10 cellular contexts compared by ENCODE assay signal in the genomic region with DNA sequence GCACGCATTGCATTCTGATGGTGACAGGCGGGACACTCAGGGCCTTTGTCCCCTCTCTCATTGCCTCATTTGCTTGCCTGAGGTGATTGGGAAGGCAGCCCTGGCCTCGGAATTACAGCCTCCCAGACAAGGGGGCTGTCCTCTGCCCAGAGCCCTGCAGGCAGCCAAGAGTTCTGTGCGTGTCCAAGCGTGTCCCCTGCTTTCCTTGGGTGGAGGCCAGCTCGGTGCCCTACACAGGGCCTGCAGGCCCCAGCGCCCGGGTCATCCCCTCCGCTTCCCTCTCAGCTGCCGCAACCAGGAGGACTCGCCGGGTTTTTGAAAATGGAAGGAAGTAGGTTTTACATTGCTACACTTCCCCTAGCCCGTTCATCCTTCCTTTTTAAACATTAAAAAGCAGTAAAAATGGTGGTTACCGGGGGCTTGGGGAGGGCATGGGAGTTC. TPM values are rescaled to one million over a fixed set of nuclear protein-coding genes. Genes with fewer than 3 reads are reported as not detected.
DNase-seq lines count a peak whose midpoint lies in the region; ATAC-seq and TF ChIP-seq lines count a peak whose summit lies in the region.
"Had no signal": no experiment of that assay in that cellular context is flagged by ENCODE, and none has a peak within 500 bp of the region (broad histone marks: within the 10 kb centered on the region; RNA-seq: fewer than 3 reads in every experiment).

No MANE protein-coding gene starts in this region.

- no peaks in the 10 kb centered on the region for H3K9me3 ChIP-seq in adrenal gland (replicated peaks in 1 of 3)
- no peaks in the 10 kb centered on the region for H3K9me3 ChIP-seq in left ventricle myocardium inferior (replicated peaks)
- H3K9me3 ChIP-seq: HAP-1 had no signal

- H3K36me3 Mint-ChIP-seq in IgD-negative memory B cell (peaks cover 1% of the 10 kb centered on the region), WTC11 (no peaks in the 10 kb centered on the region)
- H3K36me3 Mint-ChIP-seq in activated naive CD4-positive, alpha-beta T cell treated with anti-CD3 and anti-CD28 coated beads, Interleukin-2, amount 50 U/mL, for 72 hours = no peaks in the 10 kb centered on the region
- H3K36me3 Mint-ChIP-seq: type B pancreatic cell had no signal

- DNase-seq in adrenal gland (peak in 5 of 7 donors; percentile 46 to 66 (median 57)), left ventricle myocardium inferior (peak; percentile 84), renal cortical epithelial cell (ENCODE audit: low read depth) (peak; percentile 30), activated T-cell treated with anti-CD3 and anti-CD28 coated beads for 4 hours (no peak), WTC11 (ENCODE audit: low spot score) (no peak)
- DNase-seq in activated naive CD4-positive, alpha-beta T cell treated with anti-CD3 and anti-CD28 coated beads, Interleukin-2, amount 50 U/mL, for 72 hours (ENCODE audit: low spot score in 2 of 2) = no peak
- DNase-seq: activated effector memory CD4-positive, alpha-beta T cell treated with Interleukin-2 at 50 U/mL for 16 hours had no signal

- no peaks in the 10 kb centered on the region for H3K27me3 Mint-ChIP-seq in IgD-negative memory B cell
- H3K27me3 Mint-ChIP-seq in WTC11 (ENCODE audit: low read depth) = no peaks in the 10 kb centered on the region
- H3K27me3 Mint-ChIP-seq: type B pancreatic cell had no signal

- CTCF ChIA-PET in WTC11 (lab: Charles Lee) = interaction anchor here (1.8 kb wide), 1 partner anchor 59 kb away, joined by 7 read pairs; no protein-coding TSS in a partner anchor

- peaks cover 5 to 24% of the 10 kb centered on the region in 2 donors for H3K4me1 ChIP-seq in adrenal gland (replicated peaks in 1 of 2)
- peaks cover 98% of the 10 kb centered on the region for H3K4me1 ChIP-seq in left ventricle myocardium inferior
- H3K4me1 ChIP-seq: HAP-1 had no signal

- TF ChIP-seq CTCF in adrenal gland (IDR thresholded peaks at IDR 0.05) = no peak
- no peak for TF ChIP-seq CTCF in left ventricle myocardium inferior (IDR thresholded peaks at IDR 0.05; ENCODE audit: borderline replicate concordance)
- TF ChIP-seq CTCF in WTC11 (IDR thresholded peaks at IDR 0.05) = no peak

- no peaks in the 10 kb centered on the region for H3K9me3 Mint-ChIP-seq in IgD-negative memory B cell
- no peaks in the 10 kb centered on the region for H3K9me3 Mint-ChIP-seq in activated naive CD4-positive, alpha-beta T cell treated with anti-CD3 and anti-CD28 coated beads, Interleukin-2, amount 50 U/mL, for 72 hours
- no peaks in the 10 kb centered on the region for H3K9me3 Mint-ChIP-seq in WTC11
- H3K9me3 Mint-ChIP-seq: type B pancreatic cell had no signal

- peak overlapping the region in 1 of 4 donors; percentile 54 for H3K4me3 Mint-ChIP-seq in IgD-negative memory B cell
- H3K4me3 Mint-ChIP-seq in WTC11 = no peak overlapping the region
- H3K4me3 Mint-ChIP-seq: type B pancreatic cell had no signal

- H3K27ac Mint-ChIP-seq in IgD-negative memory B cell = peak overlapping the region; percentile 35 to 83 (median 45)
- no peak overlapping the region for H3K27ac Mint-ChIP-seq in activated naive CD4-positive, alpha-beta T cell treated with anti-CD3 and anti-CD28 coated beads, Interleukin-2, amount 50 U/mL, for 72 hours
- no peak overlapping the region; the same call in 1 of the 2 replicates for H3K27ac Mint-ChIP-seq in WTC11
- H3K27ac Mint-ChIP-seq: type B pancreatic cell had no signal

- no peak overlapping the region for H3K4me3 ChIP-seq in adrenal gland
- peak overlapping the region; percentile 33 for H3K4me3 ChIP-seq in left ventricle myocardium inferior
- H3K4me3 ChIP-seq: HAP-1 had no signal

- WGBS in adrenal gland, 4 donors = 71 to 81% (median 73%) methylated on average over 10 to 14 of the region's 14 CpGs

- H3K27me3 ChIP-seq in adrenal gland (no peaks in the 10 kb centered on the region), left ventricle myocardium inferior (ENCODE audit: low read depth) (no peaks in the 10 kb centered on the region)

- H3K27ac ChIP-seq in adrenal gland (peak overlapping the region in 2 of 5 donors; percentile 12 to 30), left ventricle myocardium inferior (replicated peaks) (peak overlapping the region; percentile 87)

- TF ChIP-seq POLR2A in adrenal gland (IDR thresholded peaks at IDR 0.05) = no peak

- ATAC-seq in activated naive CD4-positive, alpha-beta T cell treated with anti-CD3 and anti-CD28 coated beads, Interleukin-2, amount 50 U/mL, for 72 hours = no peak
- ATAC-seq in WTC11 = no peak

- POLR2A ChIA-PET in WTC11 (lab: Charles Lee) = no interaction called here

- peaks cover 12 to 20% (median 15%) of the 10 kb centered on the region in 3 donors for H3K4me1 Mint-ChIP-seq in IgD-negative memory B cell
- H3K4me1 Mint-ChIP-seq in WTC11 = peaks cover 11% of the 10 kb centered on the region

- intact Hi-C loops in adrenal gland (cut with DNase I) (no loop called here), left ventricle myocardium inferior (cut with micrococcal nuclease) (no loop called here)

- H3K36me3 ChIP-seq in adrenal gland (replicated peaks in 1 of 2) = no peaks in the 10 kb centered on the region
- H3K36me3 ChIP-seq in left ventricle myocardium inferior = peaks cover 5% of the 10 kb centered on the region
- H3K36me3 ChIP-seq: HAP-1 had no signal

TF ChIP-seq in WTC11, 78 proteins besides CTCF, POLR2A, EP300 and RAD21:
- TF ChIP-seq ZNF219 (CRISPR knock-in tag; IDR thresholded peaks at IDR 0.05; ENCODE audit: borderline replicate concordance) (no peak), HMGXB4 (CRISPR knock-in tag; IDR thresholded peaks at IDR 0.05) (no peak), OVOL2 (CRISPR knock-in tag; IDR thresholded peaks at IDR 0.05; ENCODE audit: borderline replicate concordance) (no peak), SMAD3 (CRISPR knock-in tag; IDR thresholded peaks at IDR 0.05; ENCODE audit: borderline replicate concordance) (no peak), CREM (CRISPR knock-in tag; IDR thresholded peaks at IDR 0.05) (no peak), CBFB (CRISPR knock-in tag; IDR thresholded peaks at IDR 0.05; ENCODE audit: low read depth) (no peak), ZNF671 (CRISPR knock-in tag; IDR thresholded peaks at IDR 0.05) (no peak)
- TF ChIP-seq, protein P1, sequence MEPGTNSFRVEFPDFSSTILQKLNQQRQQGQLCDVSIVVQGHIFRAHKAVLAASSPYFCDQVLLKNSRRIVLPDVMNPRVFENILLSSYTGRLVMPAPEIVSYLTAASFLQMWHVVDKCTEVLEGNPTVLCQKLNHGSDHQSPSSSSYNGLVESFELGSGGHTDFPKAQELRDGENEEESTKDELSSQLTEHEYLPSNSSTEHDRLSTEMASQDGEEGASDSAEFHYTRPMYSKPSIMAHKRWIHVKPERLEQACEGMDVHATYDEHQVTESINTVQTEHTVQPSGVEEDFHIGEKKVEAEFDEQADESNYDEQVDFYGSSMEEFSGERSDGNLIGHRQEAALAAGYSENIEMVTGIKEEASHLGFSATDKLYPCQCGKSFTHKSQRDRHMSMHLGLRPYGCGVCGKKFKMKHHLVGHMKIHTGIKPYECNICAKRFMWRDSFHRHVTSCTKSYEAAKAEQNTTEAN (CRISPR knock-in tag; IDR thresholded peaks at IDR 0.05) = no peak

RNA-seq across cellular contexts. Expression of gene GRAMD4, which starts 1.9 kb away (rescaled TPM):
- polyA plus RNA-seq in IgD-negative memory B cell = 18.4 TPM
- 100 to 1,000 TPM in 3 of 8 donors, 10 to 100 TPM in 5; 38.8 to 241 (median 80.6) TPM for total RNA-seq in adrenal gland
- polyA plus RNA-seq in adrenal gland = 10 to 100 TPM; 18.4 to 93.7 (median 39.0) TPM
- 77.6 TPM for total RNA-seq in left ventricle myocardium inferior
- 55.1 and 121 TPM in 2 replicates for total RNA-seq in renal cortical epithelial cell
- total RNA-seq in activated naive CD4-positive, alpha-beta T cell treated with anti-CD3 and anti-CD28 coated beads, Interleukin-2, amount 50 U/mL, for 72 hours = 10 to 100 TPM; 33.8 to 42.4 TPM
- 32.8 to 41.0 TPM (median 33.1 TPM) in 3 replicates for total RNA-seq in WTC11 (2021)

Comparison
In these comparisons a context has a peak if more than half of its experiments do, and no peak if none do; other contexts are left out.
1. H3K27ac Mint-ChIP-seq: peak in IgD-negative memory B cell (3 of 3); none in activated naive CD4-positive, alpha-beta T cell treated with anti-CD3 and anti-CD28 coated beads, Interleukin-2, amount 50 U/mL, for 72 hours (0 of 2) and WTC11 (single experiment).
2. DNase-seq: peak in adrenal gland (5 of 7), left ventricle myocardium inferior (single experiment) and renal cortical epithelial cell (single experiment); none in activated naive CD4-positive, alpha-beta T cell treated with anti-CD3 and anti-CD28 coated beads, Interleukin-2, amount 50 U/mL, for 72 hours (0 of 2), activated T-cell treated with anti-CD3 and anti-CD28 coated beads for 4 hours (single experiment) and WTC11 (single experiment).